ENCODE assay signal across 7 cellular contexts in genomic region chr15:85485956-85486567, GRCh38.
A peak's percentile ranks its signal among the peaks of the same experiment; 100 is the strongest.
DNase-seq lines count a peak whose midpoint lies in the region; TF ChIP-seq lines count a peak whose summit lies in the region.

No MANE protein-coding gene starts in this region.

- no peaks in the 10 kb centered on the region for H3K9me3 Mint-ChIP-seq in brain

- peaks cover 48% of the 10 kb centered on the region for H3F3A ChIP-seq in SU-DHL-6 (ENCODE audit: insufficient read depth)

- H2AFZ ChIP-seq in SU-DHL-6 (ENCODE audit: low read depth, low read length, severe bottlenecking), result no peak overlapping the region

- peaks cover 97% of the 10 kb centered on the region for H3K79me2 ChIP-seq in SU-DHL-6 (ENCODE audit: insufficient read depth, low read length)

- H3K4me3 Mint-ChIP-seq in brain, result no peak overlapping the region

- no peaks in the 10 kb centered on the region for H3K36me3 Mint-ChIP-seq in brain

- H3K36me3 ChIP-seq in SU-DHL-6 (ENCODE audit: low read length), result peaks cover 4% of the 10 kb centered on the region

- no peaks in the 10 kb centered on the region for H3K27me3 ChIP-seq in SU-DHL-6 (ENCODE audit: low read length)

- H3K4me3 ChIP-seq in GM12865 (ENCODE audit: low read depth, low read length) (no peak overlapping the region), NB4 (ENCODE audit: low read depth, low read length) (no peak overlapping the region), SU-DHL-6 (ENCODE audit: insufficient read depth, low read length, poor library complexity, severe bottlenecking) (no peak overlapping the region)

- peak overlapping the region; percentile 85 for H3K27ac ChIP-seq in SU-DHL-6 (ENCODE audit: low read depth, low read length)

- peaks cover 79% of the 10 kb centered on the region for H3K4me1 Mint-ChIP-seq in brain

- no peak overlapping the region for H3K9ac ChIP-seq in SU-DHL-6 (ENCODE audit: low read length)

- DNase-seq in GM12865 (ENCODE audit: low read depth), result peak; percentile 88
- peak; percentile 66 for DNase-seq in HCEC 1CT
- peak; percentile 81 for DNase-seq in NB4 (ENCODE audit: low read depth)
- DNase-seq in inferior parietal cortex (ENCODE audit: extremely low spot score), result peak; percentile 86
- peak; percentile 63 for DNase-seq in stimulated activated CD4-positive, alpha-beta T cell treated with anti-CD3 and anti-CD28 coated beads, Interleukin-2, amount 100 ng/mL, for 4 hours (ENCODE audit: low read depth)

- TF ChIP-seq POLR2A in NB4 (IDR thresholded peaks at IDR 0.05; ENCODE audit: extremely low read depth, insufficient read length), result no peak

- no peaks in the 10 kb centered on the region for H3K9me3 ChIP-seq in SU-DHL-6 (ENCODE audit: insufficient read depth, low read length)

- TF ChIP-seq CTCF in GM12865 (IDR thresholded peaks at IDR 0.05; ENCODE audit: insufficient read depth, low read depth, low read length, missing control alignments), result peak; percentile 79
- peak; percentile 76 for TF ChIP-seq CTCF in NB4 (IDR thresholded peaks at IDR 0.05; ENCODE audit: low read depth, low read length)
- peak; percentile 42 for TF ChIP-seq CTCF in SU-DHL-6 (IDR thresholded peaks at IDR 0.05; ENCODE audit: insufficient read depth, low read length, poor library complexity, severe bottlenecking)
- TF ChIP-seq CTCF in brain (conservative IDR thresholded peaks at IDR 0.05), result peak; percentile 72 to 81

- peak overlapping the region; percentile 38 for H3K4me2 ChIP-seq in SU-DHL-6 (ENCODE audit: low read depth, low read length, poor library complexity, severe bottlenecking)

- no peaks in the 10 kb centered on the region for H3K9me2 ChIP-seq in SU-DHL-6 (replicated peaks; ENCODE audit: insufficient read depth, low read length)

- no peaks in the 10 kb centered on the region; the same call in 1 of the 2 replicates for H4K20me1 ChIP-seq in SU-DHL-6 (ENCODE audit: low read depth, low read length)

- H3K27ac Mint-ChIP-seq in brain, result peak overlapping the region in 2 of 5 experiments; percentile 29 to 54

- no peaks in the 10 kb centered on the region for H3K27me3 Mint-ChIP-seq in brain
